In the genomic region with DNA sequence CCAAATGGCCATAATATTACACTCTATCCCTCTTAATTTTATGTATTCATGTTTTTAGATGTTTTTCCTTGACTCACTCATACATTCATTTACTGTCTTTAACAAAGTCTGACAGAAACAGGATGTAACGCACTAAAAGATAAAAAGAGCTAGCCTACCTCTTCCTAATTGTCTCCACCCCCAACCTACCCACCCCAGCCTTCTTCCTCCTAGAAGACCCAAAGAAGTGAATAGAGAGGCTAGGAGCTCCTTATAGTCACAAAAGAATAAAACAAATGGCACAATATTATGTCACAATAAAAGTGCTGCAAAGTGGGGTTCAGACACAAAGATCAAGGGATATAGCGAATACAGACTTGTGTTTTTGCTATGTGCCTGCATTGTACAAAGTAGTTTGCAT, we compare ENCODE assay signal across 8 cellular contexts. TPM values are rescaled to one million over a fixed set of nuclear protein-coding genes. Genes with fewer than 3 reads are reported as not detected.
DNase-seq lines count a peak whose midpoint lies in the region; ATAC-seq and TF ChIP-seq lines count a peak whose summit lies in the region.

No MANE protein-coding gene starts in this region.

- TF ChIP-seq POLR2A in ovary (IDR thresholded peaks at IDR 0.05), result no peak

- H3K9me3 ChIP-seq in Panc1 (ENCODE audit: control insufficient read depth, insufficient read depth, low read depth, low read length) (no peaks in the 10 kb centered on the region), ovary (no peaks in the 10 kb centered on the region)

- peak overlapping the region; percentile 99 for H3K27ac ChIP-seq in Panc1 (ENCODE audit: low read length)
- no peak overlapping the region for H3K27ac ChIP-seq in ovary

- H3K36me3 ChIP-seq in Panc1 (ENCODE audit: control insufficient read depth, insufficient read depth, low read length), result peaks cover 14% of the 10 kb centered on the region
- no peaks in the 10 kb centered on the region for H3K36me3 ChIP-seq in ovary

- H3K4me3 Mint-ChIP-seq in Calu3 (ENCODE audit: low read depth, unreplicated experiment), result peak overlapping the region; percentile 93

- H3K27ac Mint-ChIP-seq in Calu3 (ENCODE audit: unreplicated experiment), result peak overlapping the region; percentile 96

- H3K27me3 ChIP-seq in Panc1 (ENCODE audit: control insufficient read depth, insufficient read depth, low read length) (no peaks in the 10 kb centered on the region), ovary (no peaks in the 10 kb centered on the region)

- H3K4me1 ChIP-seq in Panc1 (ENCODE audit: control insufficient read depth, insufficient read depth, low read length), result peaks cover 4% of the 10 kb centered on the region; the same call in 1 of the 2 replicates
- peaks cover 3% of the 10 kb centered on the region for H3K4me1 ChIP-seq in ovary (ENCODE audit: insufficient read depth)

- TF ChIP-seq CTCF in Calu3 (IDR thresholded peaks at IDR 0.05; ENCODE audit: unreplicated experiment) (no peak), Panc1 (IDR thresholded peaks at IDR 0.05) (no peak), epithelial cell of esophagus (IDR thresholded peaks at IDR 0.05; ENCODE audit: insufficient read depth, low read depth, low read length, missing control alignments) (no peak), ovary (IDR thresholded peaks at IDR 0.05) (no peak)

- ATAC-seq in Panc1 (no peak), left lobe of liver (no peak)

- no peak for TF ChIP-seq EP300 in ovary (IDR thresholded peaks at IDR 0.05)

- intact Hi-C loops in Calu3 (cut with micrococcal nuclease; ENCODE audit: unreplicated experiment), result loop anchor here (10.0 kb wide), 2 partner anchors 110 to 310 kb away; no protein-coding TSS in a partner anchor
- intact Hi-C loops in Panc1 (cut with micrococcal nuclease; ENCODE audit: unreplicated experiment), result loop anchor here (10.0 kb wide), 1 partner anchor 120 kb away; no protein-coding TSS in a partner anchor
- intact Hi-C loops in ovary (cut with DNase I), result loop anchor here in 1 of 4 donors (2.0 kb wide), 1 partner anchor 32 kb away; a partner anchor contains a TSS

- WGBS in ovary, 3 donors, result 13 to 25% (median 19%) methylated on average over 2 of the region's 2 CpGs

- CTCF ChIA-PET in Calu3 (lab: Charles Lee), result no interaction called here
- CTCF ChIA-PET in Panc1 (lab: Charles Lee), result no interaction called here

- peak overlapping the region; percentile 91 to 97 for H3K4me3 ChIP-seq in Panc1 (ENCODE audit: low read depth in 2 of 2, low read length in 2 of 2)
- peak overlapping the region; percentile 69 for H3K4me3 ChIP-seq in epithelial cell of esophagus (ENCODE audit: low read length)
- peak overlapping the region; percentile 55 for H3K4me3 ChIP-seq in ovary

- DNase-seq in Calu3 (no peak), Panc1 (ENCODE audit: low read depth, low spot score) (no peak), epithelial cell of esophagus (ENCODE audit: low read depth) (no peak), ovary (no peak), left lobe of liver (ENCODE audit: low spot score) (no peak), NCI-H1092 treated with DMSO at 0.1 percent for 48 hours (lab: John Stamatoyannopoulos, UW) (no peak)
- no peak for DNase-seq in activated CD4-positive, CD25-positive, alpha-beta regulatory T cell (lab: John Stamatoyannopoulos, UW)
- DNase-seq in stimulated activated CD8-positive, alpha-beta memory T cell treated with anti-CD3 and anti-CD28 coated beads, Interleukin-4, amount 100 ng/mL, for 48 hours, result no peak

- H3K27me3 Mint-ChIP-seq in Calu3 (ENCODE audit: unreplicated experiment), result no peaks in the 10 kb centered on the region

- BruUV-seq in Calu3 (replicated peaks; lab: Mats Ljungman, UMichigan) (no TSS peak), Panc1 (replicated peaks; lab: Mats Ljungman, UMichigan) (no TSS peak)

- in situ Hi-C loops in Panc1 (cut with HindIII; ENCODE audit: low pct_unique_long_range_greater_than_20kb, low sequenced_read_pairs), result no loop called here

- no peaks in the 10 kb centered on the region for H3K9me3 Mint-ChIP-seq in Calu3 (ENCODE audit: low read depth, unreplicated experiment)

- POLR2A ChIA-PET in Panc1 (lab: Charles Lee), result no interaction called here

- H3K4me1 Mint-ChIP-seq in Calu3 (ENCODE audit: low read depth, unreplicated experiment), result peaks cover 28% of the 10 kb centered on the region

- peaks cover 30% of the 10 kb centered on the region for H3K36me3 Mint-ChIP-seq in Calu3 (ENCODE audit: insufficient read depth, unreplicated experiment)

RNA-seq across cellular contexts. Expression of a gene that starts 0.7 kb away (rescaled TPM):
- total RNA-seq in Calu3 (2022), result 37.1 and 42.9 TPM in 2 replicates
- total RNA-seq in Panc1 (2021; ENCODE audit: unreplicated experiment), result 30.6 TPM
- polyA plus RNA-seq in Panc1 (2012; ENCODE audit: insufficient read length), result 10.1 TPM
- total RNA-seq in ovary, result 10 to 100 TPM; 19.2 to 35.4 (median 28.8) TPM
- 10 to 100 TPM; 17.1 to 29.4 TPM for polyA plus RNA-seq in ovary
- total RNA-seq in left lobe of liver, result 9.7 TPM

RNA-seq across cellular contexts. Expression of a gene that starts 1.3 kb away (rescaled TPM):
- 5.3 and 7.2 TPM in 2 replicates for total RNA-seq in Calu3 (2022)
- total RNA-seq in Panc1 (2021; ENCODE audit: unreplicated experiment), result 6.7 TPM
- polyA plus RNA-seq in Panc1 (2012; ENCODE audit: insufficient read length), result 1.4 TPM
- total RNA-seq in ovary, result 1 to 10 TPM; 3.9 to 9.5 (median 5.8) TPM
- polyA plus RNA-seq in ovary, result 1 to 10 TPM; 1.4 to 5.9 TPM
- total RNA-seq in left lobe of liver, result 1.2 TPM

RNA-seq across cellular contexts. Expression of a gene that starts 31.0 kb away (rescaled TPM):
- total RNA-seq in Calu3 (2022) (130 TPM in 2 replicates), Panc1 (2021; ENCODE audit: unreplicated experiment) (116 TPM), ovary (100 to 1,000 TPM in 1 of 7 donors, 10 to 100 TPM in 6; 44.4 to 281 (median 64.8) TPM), left lobe of liver (31.5 TPM)
- 83.2 TPM for polyA plus RNA-seq in Panc1 (2012; ENCODE audit: insufficient read length)
- 10 to 100 TPM; 16.0 to 55.8 TPM for polyA plus RNA-seq in ovary
